Comparison of ENCODE assay signal across 1 cellular context in genomic region chr2:20299113-20299512, GRCh38.
TF ChIP-seq lines count a peak whose summit lies in the region.

No MANE protein-coding gene starts in this region.

TF ChIP-seq in IMR-90, 13 proteins besides CTCF, POLR2A, EP300 and RAD21:
- TF ChIP-seq MAFK (IDR thresholded peaks at IDR 0.05; ENCODE audit: low read depth, low read length) (no peak), USF2 (IDR thresholded peaks at IDR 0.05; ENCODE audit: low read depth, low read length) (no peak), MXI1 (IDR thresholded peaks at IDR 0.05; ENCODE audit: borderline replicate concordance, low read depth, low read length) (no peak), CHD1 (IDR thresholded peaks at IDR 0.05; ENCODE audit: low read depth, low read length) (no peak), RFX5 (IDR thresholded peaks at IDR 0.05; ENCODE audit: low read depth, low read length) (no peak)
